ENCODE assay signal across 15 cellular contexts in genomic region chr22:25025586-25025985, GRCh38.
DNase-seq lines count a peak whose midpoint lies in the region; ATAC-seq and TF ChIP-seq lines count a peak whose summit lies in the region.
"Had no signal": no experiment of that assay in that cellular context is flagged by ENCODE, and none has a peak within 500 bp of the region (broad histone marks: within the 10 kb centered on the region; RNA-seq: fewer than 3 reads in every experiment).

No MANE protein-coding gene starts in this region.

- H3K27ac Mint-ChIP-seq in brain: peak overlapping the region in 4 of 5 experiments; percentile 64 to 95 (median 82)
- H3K27ac Mint-ChIP-seq: activated naive CD4-positive, alpha-beta T cell treated with anti-CD3 and anti-CD28 coated beads for 36 hours had no signal

- H3K27ac ChIP-seq in GM23248: no peak overlapping the region
- peak overlapping the region; percentile 68 to 87 for H3K27ac ChIP-seq in right atrium auricular region
- peak overlapping the region; percentile 31 to 56 for H3K27ac ChIP-seq in prostate gland
- H3K27ac ChIP-seq: ovary had no signal

- ATAC-seq in HG02973 (IDR thresholded peaks at IDR 0.05; ENCODE audit: unreplicated experiment): no peak
- ATAC-seq in HG03520 (IDR thresholded peaks at IDR 0.05; ENCODE audit: unreplicated experiment): no peak
- no peak for ATAC-seq in HG02759 (IDR thresholded peaks at IDR 0.05; ENCODE audit: unreplicated experiment)

- H3K27me3 ChIP-seq in GM23248 (replicated peaks; ENCODE audit: insufficient read depth): no peaks in the 10 kb centered on the region
- H3K27me3 ChIP-seq in right atrium auricular region: no peaks in the 10 kb centered on the region
- H3K27me3 ChIP-seq in prostate gland (replicated peaks; ENCODE audit: insufficient read depth): no peaks in the 10 kb centered on the region
- H3K27me3 ChIP-seq: ovary had no signal

- no peak overlapping the region for H3K9ac ChIP-seq in GM23248

- intact Hi-C loops in prostate gland (cut with DNase I): no loop called here

- H3K4me2 ChIP-seq in GM23248 (ENCODE audit: unreplicated experiment): peak overlapping the region; percentile 61

- TF ChIP-seq CTCF in brain (conservative IDR thresholded peaks at IDR 0.05) (no peak), right atrium auricular region (IDR thresholded peaks at IDR 0.05) (no peak), prostate gland (IDR thresholded peaks at IDR 0.05) (no peak)

- no peak for DNase-seq in GM23248
- no peak for DNase-seq in right atrium auricular region (ENCODE audit: low spot score)
- no peak for DNase-seq in prostate gland (ENCODE audit: low spot score)
- DNase-seq in activated gamma-delta T cell treated with Interleukin-2 at 50 U/mL for 16 hours: no peak
- DNase-seq: AML-193; effector CD8-positive, alpha-beta T cell; KG1; NCI-H2171; ovary; SHP77 had no signal

- WGBS in GM23248 (ENCODE audit: low coverage in 1 of 2, low lambda C conversion rate in 2 of 2, missing lambda C conversion rate in 2 of 2), 2 experiments: 76 to 79% methylated on average over 3 of the region's 3 CpGs
- 21% methylated on average over 3 of the region's 3 CpGs for whole genome bisulfite sequencing in prostate gland

- no peaks in the 10 kb centered on the region for H3K36me3 Mint-ChIP-seq in brain

- no peaks in the 10 kb centered on the region for H3F3A ChIP-seq in GM23248 (ENCODE audit: insufficient read depth)

- no peaks in the 10 kb centered on the region for H3K9me2 ChIP-seq in GM23248 (ENCODE audit: insufficient read depth)

- peaks cover 13% of the 10 kb centered on the region for H3K4me1 ChIP-seq in GM23248 (ENCODE audit: insufficient read depth)
- peaks cover 0 to 56% of the 10 kb centered on the region in 2 donors for H3K4me1 ChIP-seq in right atrium auricular region
- H3K4me1 ChIP-seq in prostate gland (replicated peaks): peaks cover 10% of the 10 kb centered on the region

- H2AFZ ChIP-seq in GM23248: peak overlapping the region; percentile 59

- in situ Hi-C loops in GM23248 (cut with MboI): no loop called here

- H3K36me3 ChIP-seq in GM23248 (ENCODE audit: low read depth) (no peaks in the 10 kb centered on the region), right atrium auricular region (no peaks in the 10 kb centered on the region), prostate gland (no peaks in the 10 kb centered on the region)
- H3K36me3 ChIP-seq: ovary had no signal

- H3K27me3 Mint-ChIP-seq in brain: peaks cover 3% of the 10 kb centered on the region

- H3K4me1 Mint-ChIP-seq in brain: peaks cover 46% of the 10 kb centered on the region

- no peaks in the 10 kb centered on the region for H3K79me2 ChIP-seq in GM23248 (ENCODE audit: insufficient read depth)

- H3K4me3 ChIP-seq in GM23248 (no peak overlapping the region), right atrium auricular region (no peak overlapping the region), prostate gland (no peak overlapping the region)
- H3K4me3 ChIP-seq: ovary had no signal

- no peak for TF ChIP-seq POLR2A in prostate gland (IDR thresholded peaks at IDR 0.05)

- peak overlapping the region in 1 of 5 experiments; percentile 1 for H3K4me3 Mint-ChIP-seq in brain
- H3K4me3 Mint-ChIP-seq: activated naive CD4-positive, alpha-beta T cell treated with anti-CD3 and anti-CD28 coated beads for 36 hours had no signal

- H4K20me1 ChIP-seq in GM23248 (ENCODE audit: insufficient read depth): no peaks in the 10 kb centered on the region

- H3K9me3 ChIP-seq in GM23248 (ENCODE audit: low read depth) (no peaks in the 10 kb centered on the region), right atrium auricular region (no peaks in the 10 kb centered on the region), prostate gland (no peaks in the 10 kb centered on the region)
- H3K9me3 ChIP-seq: ovary had no signal

- peaks cover 0 to 3% (median 0%) of the 10 kb centered on the region in 5 experiments for H3K9me3 Mint-ChIP-seq in brain
- H3K9me3 Mint-ChIP-seq: activated naive CD4-positive, alpha-beta T cell treated with anti-CD3 and anti-CD28 coated beads for 36 hours had no signal
